8 cellular contexts compared by ENCODE assay signal in genomic region chr4:155809835-155810234, GRCh38. TPM values are rescaled to one million over a fixed set of nuclear protein-coding genes. Genes with fewer than 3 reads are reported as not detected.
DNase-seq lines count a peak whose midpoint lies in the region; ATAC-seq and TF ChIP-seq lines count a peak whose summit lies in the region.

No MANE protein-coding gene starts in this region.

- DNase-seq in activated CD4-positive, CD25-positive, alpha-beta regulatory T cell treated with anti-CD3 and anti-CD28 coated beads, Interleukin-2, amount 50 U/mL, for 72 hours: no peak
- DNase-seq in HPDE6-E6E7 (ENCODE audit: extremely low spot score) (peak; percentile 39), NCI-H82 treated with DMSO at 0.1 percent for 48 hours (lab: John Stamatoyannopoulos, UW; ENCODE audit: unreplicated experiment) (peak; percentile 23), breast epithelium (ENCODE audit: low spot score in 2 of 2) (no peak), kidney epithelial cell (ENCODE audit: low read depth) (no peak), thyroid gland (no peak)

- H3K27ac ChIP-seq in breast epithelium (no peak overlapping the region), thyroid gland (no peak overlapping the region)

- H3K27me3 ChIP-seq in breast epithelium (no peaks in the 10 kb centered on the region), kidney epithelial cell (ENCODE audit: control insufficient read depth, insufficient read depth, low read length) (no peaks in the 10 kb centered on the region), thyroid gland (no peaks in the 10 kb centered on the region)

- H3K9me3 ChIP-seq in breast epithelium: no peaks in the 10 kb centered on the region
- no peaks in the 10 kb centered on the region for H3K9me3 ChIP-seq in thyroid gland

- H3K4me1 ChIP-seq in breast epithelium: no peaks in the 10 kb centered on the region
- H3K4me1 ChIP-seq in thyroid gland: peaks cover 0 to 7% of the 10 kb centered on the region in 2 donors

- H3K4me3 ChIP-seq in breast epithelium (no peak overlapping the region), kidney epithelial cell (ENCODE audit: low read depth, low read length) (no peak overlapping the region), thyroid gland (replicated peaks in 1 of 3) (no peak overlapping the region)

- TF ChIP-seq CTCF in breast epithelium (IDR thresholded peaks at IDR 0.05) (peak; percentile 20 to 43 (median 33)), kidney epithelial cell (IDR thresholded peaks at IDR 0.05; ENCODE audit: insufficient read depth, low read length, poor library complexity, severe bottlenecking) (peak; percentile 61), thyroid gland (IDR thresholded peaks at IDR 0.05) (peak in 5 of 6 experiments; percentile 40 to 78 (median 58))

- peak; percentile 48 to 53 for ATAC-seq in activated CD4-positive, CD25-positive, alpha-beta regulatory T cell treated with anti-CD3 and anti-CD28 coated beads, Interleukin-2, amount 50 U/mL, for 24 hours
- ATAC-seq in GM21529 (IDR thresholded peaks at IDR 0.05; ENCODE audit: unreplicated experiment): peak; percentile 99

- intact Hi-C loops in breast epithelium (cut with DNase I; ENCODE audit: low total_unique reads) (loop anchor here (10.0 kb wide), 1 partner anchor 145 kb away; the partner anchor contains the start of gene CTSO), thyroid gland (cut with DNase I) (loop anchor here (10.0 kb wide), 1 partner anchor 145 kb away; the partner anchor contains the start of gene CTSO)

- 77 to 91% methylated on average over 1 of the region's 1 CpG for WGBS in thyroid gland, 2 donors

- no peaks in the 10 kb centered on the region for H3K36me3 ChIP-seq in breast epithelium
- H3K36me3 ChIP-seq in kidney epithelial cell (ENCODE audit: control insufficient read depth, insufficient read depth, low read length): no peaks in the 10 kb centered on the region
- H3K36me3 ChIP-seq in thyroid gland: no peaks in the 10 kb centered on the region

- no peak for TF ChIP-seq POLR2A in breast epithelium (IDR thresholded peaks at IDR 0.05)
- TF ChIP-seq POLR2A in thyroid gland (IDR thresholded peaks at IDR 0.05): no peak

RNA-seq across cellular contexts. Expression of gene GUCY1B1, which starts 51.0 kb away (rescaled TPM):
- total RNA-seq in breast epithelium (10 to 100 TPM in 2 of 3 donors, 1 to 10 TPM in 1; 5.4 to 18.0 (median 11.9) TPM), kidney epithelial cell (1.7 and 2.8 TPM in 2 replicates), thyroid gland (10 to 100 TPM in 1 of 4 donors, 1 to 10 TPM in 3; 5.0 to 11.3 (median 7.3) TPM)

RNA-seq across cellular contexts. Expression of gene ASIC5, which starts 56.2 kb away (rescaled TPM):
- not detected for total RNA-seq in breast epithelium
- total RNA-seq in kidney epithelial cell: not detected in 2 replicates
- total RNA-seq in thyroid gland: not detected

Comparison
In these comparisons a context has a peak if more than half of its experiments do, and no peak if none do; other contexts are left out.
1. DNase-seq: peak in HPDE6-E6E7 (single experiment) and NCI-H82 treated with DMSO at 0.1 percent for 48 hours (single experiment); none in activated CD4-positive, CD25-positive, alpha-beta regulatory T cell treated with anti-CD3 and anti-CD28 coated beads, Interleukin-2, amount 50 U/mL, for 72 hours (single experiment), breast epithelium (0 of 2), kidney epithelial cell (single experiment) and thyroid gland (0 of 2).
2. Peak in every context shown above with its lines, with median percentiles within 50 percentile points of each other: CTCF ChIP-seq.